8 cellular contexts compared by ENCODE assay signal in genomic region chr6:158536084-158536890, GRCh38. TPM values are rescaled to one million over a fixed set of nuclear protein-coding genes. Genes with fewer than 3 reads are reported as not detected.
DNase-seq lines count a peak whose midpoint lies in the region; ATAC-seq, FAIRE-seq and TF ChIP-seq lines count a peak whose summit lies in the region.

No MANE protein-coding gene starts in this region.

- no peak overlapping the region for H3K27ac ChIP-seq in right cardiac atrium (ENCODE audit: low read length)

- no peak for TF ChIP-seq CTCF in astrocyte of the cerebellum (IDR thresholded peaks at IDR 0.05; ENCODE audit: low read depth, low read length, missing control alignments)

- no peaks in the 10 kb centered on the region for H3K27me3 ChIP-seq in right cardiac atrium (ENCODE audit: control insufficient read depth, insufficient read depth)

- intact Hi-C loops in right cardiac atrium (cut with DNase I), result no loop called here

- peak; percentile 43 for DNase-seq in NAMALWA (ENCODE audit: low spot score)
- DNase-seq in T-helper 9 cell, result peak; percentile 72
- DNase-seq in astrocyte of the cerebellum (ENCODE audit: low read depth), result peak; percentile 41
- peak; percentile 77 to 92 (median 92) for DNase-seq in right cardiac atrium
- peak; percentile 88 for DNase-seq in retina

- under 1% methylated on average over 75 of the region's 75 CpGs for WGBS in right cardiac atrium

- in situ Hi-C loops in astrocyte of the cerebellum (cut with HindIII; ENCODE audit: low sequenced_read_pairs), result no loop called here

- peak; percentile 71 for FAIRE-seq in G401.6 (lab: Jason Lieb, UNC)

- no peaks in the 10 kb centered on the region for H3K4me1 ChIP-seq in right cardiac atrium (ENCODE audit: control insufficient read depth, insufficient read depth, low read length)

- no peaks in the 10 kb centered on the region for H3K9me3 ChIP-seq in right cardiac atrium (ENCODE audit: control insufficient read depth, low read length)

- H3K4me3 ChIP-seq in astrocyte of the cerebellum (ENCODE audit: low read depth, low read length) (peak overlapping the region; percentile 49), right cardiac atrium (ENCODE audit: low read length) (peak overlapping the region; percentile 49)

- ATAC-seq in right cardiac atrium (peak; percentile 75 to 86), GM21576 (IDR thresholded peaks at IDR 0.05; ENCODE audit: unreplicated experiment) (no peak), GM21423 (IDR thresholded peaks at IDR 0.05; ENCODE audit: unreplicated experiment) (no peak)

RNA-seq across cellular contexts. Expression of gene TMEM181, which starts 23.6 kb away (rescaled TPM):
- total RNA-seq in right cardiac atrium, result 10 to 100 TPM; 16.0 to 24.5 (median 18.7) TPM
- 7.4 TPM for polyA plus RNA-seq in right cardiac atrium

Comparison
In these comparisons a context has a peak if more than half of its experiments do, and no peak if none do; other contexts are left out.
1. DNase-seq: peak in every context shown above with its lines; median percentile 92 in right cardiac atrium; 88 in retina; 72 in T-helper 9 cell; 43 in NAMALWA; 41 in astrocyte of the cerebellum.
2. ATAC-seq: peak in right cardiac atrium (2 of 2); none in GM21576 (single experiment) and GM21423 (single experiment).